Comparison of ENCODE assay signal across 9 cellular contexts in the genomic region with DNA sequence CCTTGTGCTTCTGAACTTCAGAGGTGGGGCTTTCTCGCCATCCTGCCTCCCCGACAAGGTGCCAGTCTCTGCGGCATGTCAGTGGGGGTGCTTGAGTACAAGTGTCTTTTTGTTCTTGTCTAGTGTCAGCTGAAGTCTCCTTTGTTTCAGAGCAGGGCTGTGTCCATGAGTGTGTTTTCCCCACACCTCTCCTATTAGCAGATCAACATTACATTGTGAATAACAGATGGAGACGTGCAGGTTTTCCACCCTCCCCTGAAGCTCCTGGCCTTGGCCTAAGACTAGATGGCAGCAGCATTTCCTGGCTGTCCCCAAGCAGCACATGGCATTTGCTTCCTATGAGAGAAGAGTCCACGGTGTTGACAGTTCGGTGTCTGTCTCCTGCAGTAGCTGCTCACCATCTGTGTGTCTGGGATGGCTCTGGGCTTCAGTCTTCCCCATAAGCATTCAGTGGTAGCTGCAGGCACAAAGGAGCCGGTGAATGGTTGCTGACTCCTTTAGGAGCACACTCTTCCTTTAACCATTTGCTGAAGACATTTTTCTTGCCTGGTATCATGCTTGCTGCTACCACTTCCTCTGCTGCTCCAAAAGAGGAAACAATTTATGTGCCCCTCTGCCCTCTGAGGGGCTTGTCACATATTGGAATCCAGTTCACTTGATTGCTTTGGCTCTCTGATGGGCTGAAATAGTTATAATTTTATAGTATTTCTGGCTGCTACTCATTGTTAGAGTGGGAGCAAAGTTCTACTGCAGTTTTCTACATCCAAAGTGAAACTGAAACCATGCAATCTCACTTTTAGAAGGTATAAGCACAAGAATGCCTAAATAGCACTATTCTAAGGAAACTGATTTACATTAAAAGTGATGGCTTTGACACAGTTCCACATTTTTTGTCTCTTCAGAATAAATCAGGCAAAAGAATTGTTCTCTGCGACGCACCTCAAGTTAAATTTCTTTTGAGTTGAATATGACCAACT.
DNase-seq lines count a peak whose midpoint lies in the region; ATAC-seq and TF ChIP-seq lines count a peak whose summit lies in the region.
"Had no signal": no experiment of that assay in that cellular context is flagged by ENCODE, and none has a peak within 500 bp of the region (broad histone marks: within the 10 kb centered on the region; RNA-seq: fewer than 3 reads in every experiment).

No MANE protein-coding gene starts in this region.

- H3K4me1 Mint-ChIP-seq in activated T-cell treated with anti-CD3 and anti-CD28 coated beads, Interleukin-2, amount 50 U/mL, for 4 hours (ENCODE audit: low read depth), result peaks cover 11% of the 10 kb centered on the region

- H3K9me3 Mint-ChIP-seq in activated T-cell treated with anti-CD3 and anti-CD28 coated beads, Interleukin-2, amount 50 U/mL, for 4 hours, result peaks cover 4% of the 10 kb centered on the region

- DNase-seq in activated T-cell treated with anti-CD3 and anti-CD28 coated beads, Interleukin-2, amount 50 U/mL, for 4 hours, result no peak
- no peak for DNase-seq in activated T-cell treated with anti-CD3 and anti-CD28 coated beads, Interleukin-2, amount 50 U/mL, for 1 hour
- peak in 42 of 56 donors; percentile 6 to 81 (median 48) for DNase-seq in amygdala (lab: John Stamatoyannopoulos, UW)
- no peak for DNase-seq in upper lobe of right lung
- DNase-seq in T-helper 9 cell, result no peak
- no peak for DNase-seq in activated CD4-positive, alpha-beta T cell treated with anti-CD3 and anti-CD28 coated beads for 1 hour
- no peak for DNase-seq in NCI-H1694 (lab: John Stamatoyannopoulos, UW)

- H3K27me3 ChIP-seq in layer of hippocampus (ENCODE audit: control insufficient read depth, insufficient read depth, low read length) (no peaks in the 10 kb centered on the region), upper lobe of right lung (no peaks in the 10 kb centered on the region)

- H3K4me3 ChIP-seq in upper lobe of right lung, result peak overlapping the region; percentile 12

- H3K36me3 ChIP-seq in upper lobe of right lung, result no peaks in the 10 kb centered on the region

- TF ChIP-seq CTCF in upper lobe of right lung (IDR thresholded peaks at IDR 0.05), result no peak

- intact Hi-C loops in upper lobe of right lung (cut with DNase I), result no loop called here

- no peaks in the 10 kb centered on the region for H3K36me3 Mint-ChIP-seq in activated T-cell treated with anti-CD3 and anti-CD28 coated beads, Interleukin-2, amount 50 U/mL, for 4 hours (ENCODE audit: insufficient read depth)

- H3K27ac ChIP-seq in layer of hippocampus (ENCODE audit: low read depth, low read length), result peak overlapping the region; percentile 83
- no peak overlapping the region for H3K27ac ChIP-seq in upper lobe of right lung
- H3K27ac ChIP-seq: VCaP had no signal

- H3K4me3 Mint-ChIP-seq in activated T-cell treated with anti-CD3 and anti-CD28 coated beads, Interleukin-2, amount 50 U/mL, for 4 hours, result peak overlapping the region; percentile 16

- no peaks in the 10 kb centered on the region for H3K4me1 ChIP-seq in upper lobe of right lung

- no peak for ATAC-seq in activated T-cell treated with anti-CD3 and anti-CD28 coated beads, Interleukin-2, amount 50 U/mL, for 4 hours
- ATAC-seq in upper lobe of right lung, result peak; percentile 22

- H3K9me3 ChIP-seq in upper lobe of right lung, result no peaks in the 10 kb centered on the region

- H3K27me3 Mint-ChIP-seq in activated T-cell treated with anti-CD3 and anti-CD28 coated beads, Interleukin-2, amount 50 U/mL, for 4 hours (ENCODE audit: low read depth), result peaks cover 3% of the 10 kb centered on the region

Comparison
In these comparisons a context has a peak if more than half of its experiments do, and no peak if none do; other contexts are left out.
1. DNase-seq: peak in amygdala (42 of 56); none in activated T-cell treated with anti-CD3 and anti-CD28 coated beads, Interleukin-2, amount 50 U/mL, for 4 hours (single experiment), activated T-cell treated with anti-CD3 and anti-CD28 coated beads, Interleukin-2, amount 50 U/mL, for 1 hour (single experiment), upper lobe of right lung (single experiment), T-helper 9 cell (single experiment), activated CD4-positive, alpha-beta T cell treated with anti-CD3 and anti-CD28 coated beads for 1 hour (single experiment) and NCI-H1694 (single experiment).